Comparison of ENCODE assay signal across 8 cellular contexts in the genomic region with DNA sequence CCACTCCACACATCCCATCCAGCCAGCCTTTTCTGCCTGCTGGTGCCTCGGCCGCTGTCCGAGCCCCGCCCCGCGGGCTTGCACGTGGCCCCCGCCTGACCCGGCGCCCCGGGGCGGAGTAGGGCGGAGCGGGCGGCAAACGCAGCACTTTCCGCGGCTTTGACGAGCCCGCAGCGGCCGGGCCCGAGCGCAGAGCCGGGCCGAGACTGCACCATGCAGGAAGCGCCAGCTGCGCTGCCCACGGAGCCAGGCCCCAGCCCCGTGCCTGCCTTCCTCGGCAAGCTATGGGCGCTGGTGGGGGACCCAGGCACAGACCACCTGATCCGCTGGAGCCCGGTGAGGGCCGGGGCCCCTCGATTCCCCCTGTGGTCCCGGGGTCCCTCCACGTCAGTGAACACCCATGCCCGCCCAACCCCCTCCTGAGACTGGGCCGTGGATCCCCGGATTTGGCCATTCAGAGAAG.
A peak's percentile ranks its signal among the peaks of the same experiment; 100 is the strongest.
DNase-seq lines count a peak whose midpoint lies in the region; ATAC-seq and TF ChIP-seq lines count a peak whose summit lies in the region.

A gene with protein sequence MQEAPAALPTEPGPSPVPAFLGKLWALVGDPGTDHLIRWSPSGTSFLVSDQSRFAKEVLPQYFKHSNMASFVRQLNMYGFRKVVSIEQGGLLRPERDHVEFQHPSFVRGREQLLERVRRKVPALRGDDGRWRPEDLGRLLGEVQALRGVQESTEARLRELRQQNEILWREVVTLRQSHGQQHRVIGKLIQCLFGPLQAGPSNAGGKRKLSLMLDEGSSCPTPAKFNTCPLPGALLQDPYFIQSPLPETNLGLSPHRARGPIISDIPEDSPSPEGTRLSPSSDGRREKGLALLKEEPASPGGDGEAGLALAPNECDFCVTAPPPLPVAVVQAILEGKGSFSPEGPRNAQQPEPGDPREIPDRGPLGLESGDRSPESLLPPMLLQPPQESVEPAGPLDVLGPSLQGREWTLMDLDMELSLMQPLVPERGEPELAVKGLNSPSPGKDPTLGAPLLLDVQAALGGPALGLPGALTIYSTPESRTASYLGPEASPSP (plus strand): TSS at position 147 of the 463 bp plus-strand sequence. CDS start 67 bp downstream, at position 214.

- peak within 1 kb of the TSS; percentile 55 for H3K4me3 Mint-ChIP-seq in nephron progenitor cell

- H3K27me3 ChIP-seq in RWPE2 (ENCODE audit: insufficient read depth, poor library complexity, severe bottlenecking), result no peaks in the 10 kb centered on the region
- peaks cover 47% of the 10 kb centered on the region for H3K27me3 ChIP-seq in brain microvascular endothelial cell (replicated peaks)

- no peak for TF ChIP-seq CTCF in RWPE2 (IDR thresholded peaks at IDR 0.05; ENCODE audit: poor library complexity, severe bottlenecking)
- TF ChIP-seq CTCF in nephron progenitor cell (IDR thresholded peaks at IDR 0.05), result no peak
- no peak for TF ChIP-seq CTCF in brain microvascular endothelial cell (IDR thresholded peaks at IDR 0.05; ENCODE audit: low read depth, low read length, missing control alignments)

- DNase-seq in DMS153 (lab: John Stamatoyannopoulos, UW) (peak; percentile 22), DMS153 treated with DMSO at 0.1 percent for 48 hours (lab: John Stamatoyannopoulos, UW; ENCODE audit: unreplicated experiment) (no peak), RWPE2 (ENCODE audit: low spot score) (no peak), fibroblast of gingiva (ENCODE audit: low read depth) (peak; percentile 27), nephron progenitor cell (no peak), brain microvascular endothelial cell (no peak)

- peaks cover 4% of the 10 kb centered on the region for H3K9me3 Mint-ChIP-seq in nephron progenitor cell

- peaks cover 1% of the 10 kb centered on the region for H3K4me1 ChIP-seq in RWPE2 (ENCODE audit: insufficient read depth, poor library complexity, severe bottlenecking)

- H3K4me3 ChIP-seq in RWPE2 (ENCODE audit: severe bottlenecking), result peak within 1 kb of the TSS; percentile 35
- H3K4me3 ChIP-seq in brain microvascular endothelial cell (ENCODE audit: low read depth, low read length), result no peak within 1 kb of the TSS

- no peaks in the 10 kb centered on the region for H3K36me3 Mint-ChIP-seq in nephron progenitor cell (ENCODE audit: low read depth)

- ATAC-seq in RWPE2 (ENCODE audit: low read depth) (0 out of 3 replicates have a peak, but pooled peaks have one; percentile 3), GM19467 (IDR thresholded peaks at IDR 0.05; ENCODE audit: unreplicated experiment) (no peak), GM19395 (IDR thresholded peaks at IDR 0.05; ENCODE audit: unreplicated experiment) (no peak)

- peaks cover 9% of the 10 kb centered on the region for H3K4me1 Mint-ChIP-seq in nephron progenitor cell

- in situ Hi-C loops in brain microvascular endothelial cell (cut with HindIII; ENCODE audit: low pct_ligation_motif_present, low sequenced_read_pairs), result no loop called here

- H3K36me3 ChIP-seq in RWPE2 (ENCODE audit: low read depth) (no peaks in the 10 kb centered on the region), brain microvascular endothelial cell (replicated peaks) (no peaks in the 10 kb centered on the region)

- H3K27me3 Mint-ChIP-seq in nephron progenitor cell (ENCODE audit: low read depth, poor library complexity), result peaks cover 98% of the 10 kb centered on the region

- H3K9me3 ChIP-seq in RWPE2 (ENCODE audit: severe bottlenecking), result no peaks in the 10 kb centered on the region

- H3K27ac ChIP-seq in RWPE2 (ENCODE audit: poor library complexity, severe bottlenecking), result peak within 1 kb of the TSS; percentile 43
- H3K27ac ChIP-seq in brain microvascular endothelial cell, result no peak within 1 kb of the TSS

- no peak within 1 kb of the TSS for H3K27ac Mint-ChIP-seq in nephron progenitor cell

Comparison
In these comparisons a context has a peak if more than half of its experiments do, and no peak if none do; other contexts are left out.
1. DNase-seq: peak in DMS153 (single experiment) and fibroblast of gingiva (single experiment); none in DMS153 treated with DMSO at 0.1 percent for 48 hours (single experiment), RWPE2 (single experiment), nephron progenitor cell (single experiment) and brain microvascular endothelial cell (single experiment).